8 cellular contexts compared by ENCODE assay signal in the genomic region with DNA sequence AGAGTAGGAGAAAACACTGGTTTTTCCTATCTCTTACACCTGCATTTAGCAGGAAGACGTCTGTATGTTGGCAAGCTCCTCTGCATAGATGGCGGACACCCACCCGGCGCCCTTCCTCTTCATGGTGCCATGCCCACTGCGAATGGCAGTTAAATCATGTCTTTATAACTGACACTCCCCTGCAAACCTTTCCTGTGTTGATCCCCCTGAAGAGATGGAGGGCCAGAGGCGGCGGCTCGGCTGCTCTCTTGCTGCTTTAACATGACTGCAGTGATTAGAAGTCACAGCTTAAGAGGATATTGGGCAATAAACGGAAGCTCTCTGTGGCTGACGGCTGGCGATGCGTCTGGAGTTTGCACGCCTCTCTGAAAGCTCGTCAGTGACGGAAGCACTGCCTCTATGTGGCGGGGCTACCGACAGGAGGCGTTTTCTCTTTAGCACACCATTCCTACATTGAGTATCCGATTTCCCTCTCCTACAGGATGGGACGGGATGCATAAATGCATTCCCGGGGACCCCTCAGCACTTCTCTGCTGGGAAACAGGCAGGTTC. TPM values are rescaled to one million over a fixed set of nuclear protein-coding genes. Genes with fewer than 3 reads are reported as not detected.
DNase-seq lines count a peak whose midpoint lies in the region; ATAC-seq lines count a peak whose summit lies in the region.

No MANE protein-coding gene starts in this region.

- intact Hi-C loops in activated T-helper 1 cell treated with anti-CD3 and anti-CD28 coated beads, Interleukin-12 subunit alpha, Interleukin-12 subunit beta, Interleukin-2, Interleukin-4 antibody, amounts not matched to agents 30 ng/mL and 10 ng/mL and 1 ng/mL, durations not matched to agents 14 hours and 24 hours and 36 hours (cut with micrococcal nuclease), result loop anchor here (2.0 kb wide), 1 partner anchor 26 kb away; a partner anchor contains a TSS

- peak overlapping the region; percentile 74 for H3K4me3 Mint-ChIP-seq in activated T-helper 1 cell treated with anti-CD3 and anti-CD28 coated beads, Interleukin-12 subunit alpha, Interleukin-12 subunit beta, Interleukin-2, Interleukin-4 antibody, amounts not matched to agents 30 ng/mL and 10 ng/mL and 1 ng/mL, durations not matched to agents 14 hours and 24 hours and 36 hours

- H3K4me1 Mint-ChIP-seq in activated T-helper 1 cell treated with anti-CD3 and anti-CD28 coated beads, Interleukin-12 subunit alpha, Interleukin-12 subunit beta, Interleukin-2, Interleukin-4 antibody, amounts not matched to agents 30 ng/mL and 10 ng/mL and 1 ng/mL, durations not matched to agents 14 hours and 24 hours and 36 hours (ENCODE audit: low read depth), result peaks cover 13% of the 10 kb centered on the region

- ATAC-seq in GM19463 (IDR thresholded peaks at IDR 0.05; ENCODE audit: unreplicated experiment), result peak; percentile 68
- ATAC-seq in HG03460 (IDR thresholded peaks at IDR 0.05; ENCODE audit: unreplicated experiment), result no peak

- peaks cover 3% of the 10 kb centered on the region for H3K9me3 Mint-ChIP-seq in activated T-helper 1 cell treated with anti-CD3 and anti-CD28 coated beads, Interleukin-12 subunit alpha, Interleukin-12 subunit beta, Interleukin-2, Interleukin-4 antibody, amounts not matched to agents 30 ng/mL and 10 ng/mL and 1 ng/mL, durations not matched to agents 14 hours and 24 hours and 36 hours

- H3K27ac Mint-ChIP-seq in activated T-helper 1 cell treated with anti-CD3 and anti-CD28 coated beads, Interleukin-12 subunit alpha, Interleukin-12 subunit beta, Interleukin-2, Interleukin-4 antibody, amounts not matched to agents 30 ng/mL and 10 ng/mL and 1 ng/mL, durations not matched to agents 14 hours and 24 hours and 36 hours, result peak overlapping the region; percentile 88

- peak; percentile 94 for DNase-seq in NOMO-1 treated with DMSO at 0.1 percent for 48 hours (lab: John Stamatoyannopoulos, UW; ENCODE audit: unreplicated experiment)
- DNase-seq in activated T-helper 1 cell treated with anti-CD3 and anti-CD28 coated beads, Interleukin-12 subunit alpha, Interleukin-12 subunit beta, Interleukin-2, Interleukin-4 antibody, amounts not matched to agents 30 ng/mL and 10 ng/mL and 1 ng/mL, durations not matched to agents 14 hours and 24 hours and 36 hours (ENCODE audit: low spot score), result peak; percentile 62
- DNase-seq in hepatic stellate cell (ENCODE audit: low spot score), result peak; percentile 24
- DNase-seq in stimulated activated CD4-positive, alpha-beta T cell treated with anti-CD3 and anti-CD28 coated beads, Interleukin-4, amount 100 ng/mL, for 48 hours (ENCODE audit: low read depth in 2 of 2), result peak; percentile 40 to 43
- no peak for DNase-seq in occipital lobe (lab: John Stamatoyannopoulos, UW)
- no peak for DNase-seq in NCI-H1105 (lab: John Stamatoyannopoulos, UW)

- H3K27me3 Mint-ChIP-seq in activated T-helper 1 cell treated with anti-CD3 and anti-CD28 coated beads, Interleukin-12 subunit alpha, Interleukin-12 subunit beta, Interleukin-2, Interleukin-4 antibody, amounts not matched to agents 30 ng/mL and 10 ng/mL and 1 ng/mL, durations not matched to agents 14 hours and 24 hours and 36 hours (ENCODE audit: insufficient read depth), result peaks cover 7% of the 10 kb centered on the region

- H3K36me3 Mint-ChIP-seq in activated T-helper 1 cell treated with anti-CD3 and anti-CD28 coated beads, Interleukin-12 subunit alpha, Interleukin-12 subunit beta, Interleukin-2, Interleukin-4 antibody, amounts not matched to agents 30 ng/mL and 10 ng/mL and 1 ng/mL, durations not matched to agents 14 hours and 24 hours and 36 hours (ENCODE audit: low read depth), result peaks cover 2% of the 10 kb centered on the region

RNA-seq across cellular contexts. Expression of a gene that starts 25.5 kb away (rescaled TPM):
- total RNA-seq in activated T-helper 1 cell treated with anti-CD3 and anti-CD28 coated beads, Interleukin-12 subunit alpha, Interleukin-12 subunit beta, Interleukin-2, Interleukin-4 antibody, amounts not matched to agents 30 ng/mL and 10 ng/mL and 1 ng/mL, durations not matched to agents 14 hours and 24 hours and 36 hours, result 176 and 184 TPM in 2 replicates
- total RNA-seq in occipital lobe, result 15.0 TPM

RNA-seq across cellular contexts. Expression of a gene that starts 43.3 kb away (rescaled TPM):
- 47.4 and 53.0 TPM in 2 replicates for total RNA-seq in activated T-helper 1 cell treated with anti-CD3 and anti-CD28 coated beads, Interleukin-12 subunit alpha, Interleukin-12 subunit beta, Interleukin-2, Interleukin-4 antibody, amounts not matched to agents 30 ng/mL and 10 ng/mL and 1 ng/mL, durations not matched to agents 14 hours and 24 hours and 36 hours
- 40.1 TPM for total RNA-seq in occipital lobe

Comparison
In these comparisons a context has a peak if more than half of its experiments do, and no peak if none do; other contexts are left out.
1. DNase-seq: peak in NOMO-1 treated with DMSO at 0.1 percent for 48 hours (single experiment), activated T-helper 1 cell treated with anti-CD3 and anti-CD28 coated beads, Interleukin-12 subunit alpha, Interleukin-12 subunit beta, Interleukin-2, Interleukin-4 antibody, amounts not matched to agents 30 ng/mL and 10 ng/mL and 1 ng/mL, durations not matched to agents 14 hours and 24 hours and 36 hours (single experiment), hepatic stellate cell (single experiment) and stimulated activated CD4-positive, alpha-beta T cell treated with anti-CD3 and anti-CD28 coated beads, Interleukin-4, amount 100 ng/mL, for 48 hours (2 of 2); none in occipital lobe (single experiment) and NCI-H1105 (single experiment).
2. RNA of a gene that starts 25.5 kb away (total RNA-seq): 176 to 184 TPM in activated T-helper 1 cell treated with anti-CD3 and anti-CD28 coated beads, Interleukin-12 subunit alpha, Interleukin-12 subunit beta, Interleukin-2, Interleukin-4 antibody, amounts not matched to agents 30 ng/mL and 10 ng/mL and 1 ng/mL, durations not matched to agents 14 hours and 24 hours and 36 hours; 15.0 TPM in occipital lobe (single experiment); every median in the first group is over 10 times any median in the second.